ENCODE assay signal across 14 cellular contexts in genomic region chr7:116441534-116441933, GRCh38. TPM values are rescaled to one million over a fixed set of nuclear protein-coding genes. Genes with fewer than 3 reads are reported as not detected.
DNase-seq lines count a peak whose midpoint lies in the region; ATAC-seq and TF ChIP-seq lines count a peak whose summit lies in the region.
"Had no signal": no experiment of that assay in that cellular context is flagged by ENCODE, and none has a peak within 500 bp of the region (broad histone marks: within the 10 kb centered on the region; RNA-seq: fewer than 3 reads in every experiment).

No MANE protein-coding gene starts in this region.

- H3K36me3 ChIP-seq in adipocyte (ENCODE audit: control insufficient read depth, insufficient read depth, low read length, severe bottlenecking), result no peaks in the 10 kb centered on the region

- no peaks in the 10 kb centered on the region for H3K27me3 ChIP-seq in adipocyte (replicated peaks; ENCODE audit: control insufficient read depth, insufficient read depth, low read length)

- no peak overlapping the region for H3K4me3 ChIP-seq in adipocyte (ENCODE audit: low read length)
- no peak overlapping the region for H3K4me3 ChIP-seq in fibroblast of the aortic adventitia (ENCODE audit: low read depth, low read length)
- H3K4me3 ChIP-seq: GM23338 had no signal

- peaks cover 55% of the 10 kb centered on the region for H3K4me1 ChIP-seq in adipocyte (ENCODE audit: control insufficient read depth, insufficient read depth, low read length)

- H3K4me1 Mint-ChIP-seq in stimulated activated effector memory CD8-positive, alpha-beta T cell treated with anti-CD3 and anti-CD28 coated beads, Interleukin-12 subunit alpha, Interleukin-12 subunit beta, amount 100 ng/mL, for 72 hours, result no peaks in the 10 kb centered on the region
- H3K4me1 Mint-ChIP-seq: CD4-positive, CD25-positive, alpha-beta regulatory T cell; GM23338 had no signal

- ATAC-seq in GM19455 (IDR thresholded peaks at IDR 0.05; ENCODE audit: unreplicated experiment), result no peak
- ATAC-seq in HG02852 (IDR thresholded peaks at IDR 0.05; ENCODE audit: unreplicated experiment), result no peak
- no peak for ATAC-seq in stimulated activated effector memory CD8-positive, alpha-beta T cell treated with anti-CD3 and anti-CD28 coated beads, Interleukin-12 subunit alpha, Interleukin-12 subunit beta, amount 100 ng/mL, for 72 hours

- DNase-seq in GM03348 (ENCODE audit: low spot score), result peak; percentile 39
- DNase-seq in adipocyte (ENCODE audit: low read depth), result peak; percentile 76
- peak; percentile 73 for DNase-seq in fibroblast of the aortic adventitia (ENCODE audit: low read depth)
- DNase-seq in stromal cell of bone marrow (ENCODE audit: low read depth), result peak; percentile 25
- DNase-seq in NCI-H2171 (lab: John Stamatoyannopoulos, UW), result no peak
- no peak for DNase-seq in stimulated activated effector memory CD8-positive, alpha-beta T cell treated with anti-CD3 and anti-CD28 coated beads, Interleukin-12 subunit alpha, Interleukin-12 subunit beta, amount 100 ng/mL, for 72 hours (ENCODE audit: low spot score in 2 of 2)
- DNase-seq: activated CD8-positive, alpha-beta memory T cell treated with anti-CD3 and anti-CD28 coated beads for 24 hours; activated gamma-delta T cell treated with Interleukin-2 at 50 U/mL for 16 hours; CD4-positive, CD25-positive, alpha-beta regulatory T cell; posterior cingulate gyrus; stimulated activated CD4-positive, alpha-beta T cell treated with anti-CD3 and anti-CD28 coated beads, Interleukin-4, amount 100 ng/mL, for 1 hour had no signal

- TF ChIP-seq CTCF in fibroblast of the aortic adventitia (IDR thresholded peaks at IDR 0.05; ENCODE audit: insufficient read depth, low read length), result no peak

- peak overlapping the region; percentile 76 for H3K9ac ChIP-seq in adipocyte (ENCODE audit: low read length)

- H3K27ac Mint-ChIP-seq in stimulated activated effector memory CD8-positive, alpha-beta T cell treated with anti-CD3 and anti-CD28 coated beads, Interleukin-12 subunit alpha, Interleukin-12 subunit beta, amount 100 ng/mL, for 72 hours, result no peak overlapping the region
- H3K27ac Mint-ChIP-seq: CD4-positive, CD25-positive, alpha-beta regulatory T cell; GM23338 had no signal

- H3K9me3 Mint-ChIP-seq in stimulated activated effector memory CD8-positive, alpha-beta T cell treated with anti-CD3 and anti-CD28 coated beads, Interleukin-12 subunit alpha, Interleukin-12 subunit beta, amount 100 ng/mL, for 72 hours, result no peaks in the 10 kb centered on the region
- H3K9me3 Mint-ChIP-seq: GM23338 had no signal

- no peaks in the 10 kb centered on the region for H3K9me3 ChIP-seq in adipocyte (ENCODE audit: control insufficient read depth, low read length)

- H3K36me3 Mint-ChIP-seq in stimulated activated effector memory CD8-positive, alpha-beta T cell treated with anti-CD3 and anti-CD28 coated beads, Interleukin-12 subunit alpha, Interleukin-12 subunit beta, amount 100 ng/mL, for 72 hours, result no peaks in the 10 kb centered on the region
- H3K36me3 Mint-ChIP-seq: CD4-positive, CD25-positive, alpha-beta regulatory T cell had no signal

- no peak overlapping the region for H3K4me3 Mint-ChIP-seq in stimulated activated effector memory CD8-positive, alpha-beta T cell treated with anti-CD3 and anti-CD28 coated beads, Interleukin-12 subunit alpha, Interleukin-12 subunit beta, amount 100 ng/mL, for 72 hours
- H3K4me3 Mint-ChIP-seq: CD4-positive, CD25-positive, alpha-beta regulatory T cell; GM23338 had no signal

RNA-seq across cellular contexts. Expression of gene CAV2, which starts 58.0 kb away (rescaled TPM):
- 51.2 and 113 TPM in 2 replicates for total RNA-seq in fibroblast of the aortic adventitia (ENCODE audit: low replicate concordance)
- total RNA-seq: CD4-positive, CD25-positive, alpha-beta regulatory T cell had no signal

Comparison
In these comparisons a context has a peak if more than half of its experiments do, and no peak if none do; other contexts are left out.
1. DNase-seq: peak in GM03348 (single experiment), adipocyte (single experiment), fibroblast of the aortic adventitia (single experiment) and stromal cell of bone marrow (single experiment); none in NCI-H2171 (single experiment) and stimulated activated effector memory CD8-positive, alpha-beta T cell treated with anti-CD3 and anti-CD28 coated beads, Interleukin-12 subunit alpha, Interleukin-12 subunit beta, amount 100 ng/mL, for 72 hours (0 of 2).